In genomic region chr2:218233543-218233942, GRCh38 we compare ENCODE assay signal across 21 cellular contexts. TPM values are rescaled to one million over a fixed set of nuclear protein-coding genes. Genes with fewer than 3 reads are reported as not detected.
DNase-seq lines count a peak whose midpoint lies in the region; ATAC-seq, FAIRE-seq and TF ChIP-seq lines count a peak whose summit lies in the region.
"Had no signal": no experiment of that assay in that cellular context is flagged by ENCODE, and none has a peak within 500 bp of the region (broad histone marks: within the 10 kb centered on the region; RNA-seq: fewer than 3 reads in every experiment).

No MANE protein-coding gene starts in this region.

- H3K9me3 Mint-ChIP-seq in stimulated activated naive CD8-positive, alpha-beta T cell treated with anti-CD3 and anti-CD28 coated beads, Interleukin-15, Interleukin-2, amounts not matched to agents 100 ng/mL and 50 ng/mL, for 24 hours, result no peaks in the 10 kb centered on the region
- H3K9me3 Mint-ChIP-seq in stimulated activated naive CD8-positive, alpha-beta T cell treated with anti-CD3 and anti-CD28 coated beads, Interleukin-15, amount 100 ng/mL, for 72 hours, result no peaks in the 10 kb centered on the region
- no peaks in the 10 kb centered on the region for H3K9me3 Mint-ChIP-seq in activated CD8-positive, alpha-beta T cell treated with anti-CD3 and anti-CD28 coated beads for 36 hours
- H3K9me3 Mint-ChIP-seq in memory B cell, result no peaks in the 10 kb centered on the region
- H3K9me3 Mint-ChIP-seq: activated T-helper 1 cell treated with anti-CD3 and anti-CD28 coated beads, Interleukin-12 subunit alpha, Interleukin-12 subunit beta, Interleukin-2, Interleukin-4 antibody, amounts not matched to agents 30 ng/mL and 10 ng/mL and 1 ng/mL, durations not matched to agents 14 hours and 24 hours and 36 hours; endodermal cell; stimulated activated naive B cell treated with anti-CD40 and anti-IgM and Interleukin-4, amounts not matched to agents 10 μg/mL and 1 μg/mL and 100 μg/mL, for 72 hours had no signal

- POLR2A ChIA-PET in activated CD8-positive, alpha-beta T cell treated with anti-CD3 and anti-CD28 coated beads for 36 hours (lab: Charles Lee), result interaction anchor here (1.0 to 8.5 kb wide), 10 partner anchors 8 to 24 kb away, joined by 3 to 75 read pairs (median 4); no protein-coding TSS in a partner anchor

- ATAC-seq in stimulated activated naive CD8-positive, alpha-beta T cell treated with anti-CD3 and anti-CD28 coated beads, Interleukin-15, amount 100 ng/mL, for 72 hours, result no peak
- ATAC-seq in activated CD8-positive, alpha-beta T cell treated with anti-CD3 and anti-CD28 coated beads for 36 hours, result no peak
- ATAC-seq in memory B cell (ENCODE audit: low read depth) (no peak), HG03175 (IDR thresholded peaks at IDR 0.05; ENCODE audit: unreplicated experiment) (no peak)
- ATAC-seq: SK-N-SH treated with all-trans-retinoic acid at 6 μM for 48 hours; stimulated activated naive B cell treated with anti-CD40 and anti-IgM and Interleukin-4, amounts not matched to agents 10 μg/mL and 1 μg/mL and 100 μg/mL, for 72 hours had no signal

- peaks cover 80% of the 10 kb centered on the region for H3K36me3 Mint-ChIP-seq in stimulated activated naive CD8-positive, alpha-beta T cell treated with anti-CD3 and anti-CD28 coated beads, Interleukin-15, Interleukin-2, amounts not matched to agents 100 ng/mL and 50 ng/mL, for 24 hours (ENCODE audit: low read depth)
- peaks cover 80% of the 10 kb centered on the region for H3K36me3 Mint-ChIP-seq in activated CD8-positive, alpha-beta T cell treated with anti-CD3 and anti-CD28 coated beads for 36 hours (ENCODE audit: low read depth)
- H3K36me3 Mint-ChIP-seq in memory B cell, result peaks cover 30% of the 10 kb centered on the region

- H3K27ac Mint-ChIP-seq in stimulated activated naive CD8-positive, alpha-beta T cell treated with anti-CD3 and anti-CD28 coated beads, Interleukin-15, Interleukin-2, amounts not matched to agents 100 ng/mL and 50 ng/mL, for 24 hours, result peak overlapping the region; percentile 74
- peak overlapping the region in 1 of 2 donors; percentile 86 for H3K27ac Mint-ChIP-seq in stimulated activated naive CD8-positive, alpha-beta T cell treated with anti-CD3 and anti-CD28 coated beads, Interleukin-15, amount 100 ng/mL, for 72 hours
- peak overlapping the region; percentile 79 for H3K27ac Mint-ChIP-seq in activated CD8-positive, alpha-beta T cell treated with anti-CD3 and anti-CD28 coated beads for 36 hours
- H3K27ac Mint-ChIP-seq in memory B cell, result peak overlapping the region; percentile 76

- intact Hi-C loops in activated CD8-positive, alpha-beta T cell treated with anti-CD3 and anti-CD28 coated beads for 36 hours (cut with micrococcal nuclease), result no loop called here

- H3K27me3 Mint-ChIP-seq in stimulated activated naive CD8-positive, alpha-beta T cell treated with anti-CD3 and anti-CD28 coated beads, Interleukin-15, Interleukin-2, amounts not matched to agents 100 ng/mL and 50 ng/mL, for 24 hours, result no peaks in the 10 kb centered on the region
- H3K27me3 Mint-ChIP-seq in stimulated activated naive CD8-positive, alpha-beta T cell treated with anti-CD3 and anti-CD28 coated beads, Interleukin-15, amount 100 ng/mL, for 72 hours, result no peaks in the 10 kb centered on the region
- no peaks in the 10 kb centered on the region for H3K27me3 Mint-ChIP-seq in activated CD8-positive, alpha-beta T cell treated with anti-CD3 and anti-CD28 coated beads for 36 hours
- no peaks in the 10 kb centered on the region for H3K27me3 Mint-ChIP-seq in memory B cell
- H3K27me3 Mint-ChIP-seq: stimulated activated naive B cell treated with anti-CD40 and anti-IgM and Interleukin-4, amounts not matched to agents 10 μg/mL and 1 μg/mL and 100 μg/mL, for 72 hours had no signal

- H3K4me1 Mint-ChIP-seq in stimulated activated naive CD8-positive, alpha-beta T cell treated with anti-CD3 and anti-CD28 coated beads, Interleukin-15, Interleukin-2, amounts not matched to agents 100 ng/mL and 50 ng/mL, for 24 hours (ENCODE audit: low read depth), result peaks cover 51% of the 10 kb centered on the region
- H3K4me1 Mint-ChIP-seq in stimulated activated naive CD8-positive, alpha-beta T cell treated with anti-CD3 and anti-CD28 coated beads, Interleukin-15, amount 100 ng/mL, for 72 hours, result peaks cover 41% of the 10 kb centered on the region
- peaks cover 41% of the 10 kb centered on the region for H3K4me1 Mint-ChIP-seq in activated CD8-positive, alpha-beta T cell treated with anti-CD3 and anti-CD28 coated beads for 36 hours (ENCODE audit: low read depth)
- peaks cover 16% of the 10 kb centered on the region for H3K4me1 Mint-ChIP-seq in memory B cell

- no peak for TF ChIP-seq CTCF in activated CD8-positive, alpha-beta T cell treated with anti-CD3 and anti-CD28 coated beads for 36 hours (IDR thresholded peaks at IDR 0.05)

- no peak overlapping the region for H3K4me3 Mint-ChIP-seq in stimulated activated naive CD8-positive, alpha-beta T cell treated with anti-CD3 and anti-CD28 coated beads, Interleukin-15, Interleukin-2, amounts not matched to agents 100 ng/mL and 50 ng/mL, for 24 hours
- no peak overlapping the region for H3K4me3 Mint-ChIP-seq in stimulated activated naive CD8-positive, alpha-beta T cell treated with anti-CD3 and anti-CD28 coated beads, Interleukin-15, amount 100 ng/mL, for 72 hours
- no peak overlapping the region for H3K4me3 Mint-ChIP-seq in activated CD8-positive, alpha-beta T cell treated with anti-CD3 and anti-CD28 coated beads for 36 hours
- no peak overlapping the region for H3K4me3 Mint-ChIP-seq in memory B cell
- H3K4me3 Mint-ChIP-seq: activated T-helper 1 cell treated with anti-CD3 and anti-CD28 coated beads, Interleukin-12 subunit alpha, Interleukin-12 subunit beta, Interleukin-2, Interleukin-4 antibody, amounts not matched to agents 30 ng/mL and 10 ng/mL and 1 ng/mL, durations not matched to agents 14 hours and 24 hours and 36 hours; endodermal cell had no signal

- no peak for FAIRE-seq in GM19239 (lab: Jason Lieb, UNC)
- FAIRE-seq: colon, small intestine had no signal

- no peak for DNase-seq in stimulated activated naive CD8-positive, alpha-beta T cell treated with anti-CD3 and anti-CD28 coated beads, Interleukin-15, amount 100 ng/mL, for 72 hours
- no peak for DNase-seq in activated CD8-positive, alpha-beta T cell treated with anti-CD3 and anti-CD28 coated beads for 36 hours
- DNase-seq in memory B cell (ENCODE audit: low spot score in 2 of 2), result no peak
- DNase-seq in GM19239 (ENCODE audit: insufficient read length, low spot score), result no peak
- DNase-seq in SHP77 treated with DMSO at 0.1 percent for 48 hours (lab: John Stamatoyannopoulos, UW), result no peak
- DNase-seq: activated CD8-positive, alpha-beta memory T cell treated with anti-CD3 and anti-CD28 coated beads for 24 hours; adrenal gland; brain microvascular endothelial cell; foreskin melanocyte; mesendoderm; NCI-H1436 treated with DMSO at 0.1 percent for 48 hours; NCI-H2107; NCI-H446; small intestine; stimulated activated naive B cell treated with anti-CD40 and anti-IgM and Interleukin-4, amounts not matched to agents 10 μg/mL and 1 μg/mL and 100 μg/mL, for 72 hours had no signal

- CTCF ChIA-PET in activated CD8-positive, alpha-beta T cell treated with anti-CD3 and anti-CD28 coated beads for 36 hours (lab: Charles Lee), result interaction anchor here (1.1 to 2.2 kb wide), 3 partner anchors 8 to 19 kb away, joined by 4 to 7 read pairs (median 5); no protein-coding TSS in a partner anchor

RNA-seq across cellular contexts. Expression of gene ARPC2, which starts 16.6 kb away (rescaled TPM):
- total RNA-seq in activated CD8-positive, alpha-beta T cell treated with anti-CD3 and anti-CD28 coated beads for 36 hours, result 100 to 1,000 TPM; 636 to 644 TPM

RNA-seq across cellular contexts. Expression of gene GPBAR1, which starts 27.3 kb away (rescaled TPM):
- total RNA-seq in activated CD8-positive, alpha-beta T cell treated with anti-CD3 and anti-CD28 coated beads for 36 hours, result under 1 TPM; 0.16 to 0.45 TPM

RNA-seq across cellular contexts. Expression of gene AAMP, which starts 36.4 kb away (rescaled TPM):
- 10 to 100 TPM; 75.8 to 82.8 TPM for total RNA-seq in activated CD8-positive, alpha-beta T cell treated with anti-CD3 and anti-CD28 coated beads for 36 hours

RNA-seq across cellular contexts. Expression of gene PNKD, which starts 36.8 kb away (rescaled TPM):
- 10 to 100 TPM; 19.8 to 24.4 TPM for total RNA-seq in activated CD8-positive, alpha-beta T cell treated with anti-CD3 and anti-CD28 coated beads for 36 hours

RNA-seq across cellular contexts. Expression of gene TMBIM1, which starts 58.8 kb away (rescaled TPM):
- 10 to 100 TPM; 53.5 to 57.9 TPM for total RNA-seq in activated CD8-positive, alpha-beta T cell treated with anti-CD3 and anti-CD28 coated beads for 36 hours
